In the genomic region with DNA sequence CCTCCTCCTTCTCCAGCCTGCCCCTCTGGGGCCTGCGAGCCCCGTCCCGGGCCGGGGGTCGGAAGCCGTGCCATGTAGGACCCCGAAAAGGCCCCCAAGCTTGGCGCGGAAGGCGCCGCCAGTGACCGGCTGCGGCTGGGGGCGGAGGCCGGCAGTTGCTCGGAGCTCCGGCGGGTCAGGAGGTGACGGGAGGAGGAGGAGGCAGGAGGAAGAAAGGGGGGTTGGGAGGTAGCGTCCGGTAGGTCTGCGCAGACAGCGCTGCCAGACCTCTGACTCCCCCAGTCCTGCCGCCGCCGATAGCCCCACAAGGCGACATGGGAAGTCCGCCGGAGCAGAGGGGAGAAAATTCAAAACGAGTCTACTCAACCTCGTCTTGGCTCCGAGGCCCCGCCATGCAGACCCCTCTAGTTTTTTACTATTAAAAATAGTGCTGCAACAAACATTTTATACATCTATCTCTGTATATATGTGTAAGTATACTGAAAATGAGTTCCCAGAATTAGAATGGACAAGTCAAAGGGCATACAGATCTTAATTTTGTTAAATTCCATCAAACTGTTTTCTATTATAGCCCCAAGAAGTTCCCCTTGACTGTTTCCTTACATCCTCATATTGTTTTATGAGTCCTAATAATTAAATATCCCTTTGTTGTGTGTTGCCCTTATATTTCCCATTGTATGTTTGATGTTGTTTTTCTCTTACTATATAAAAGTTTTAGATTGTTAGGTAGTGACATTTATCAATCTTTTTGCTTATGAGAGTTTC, we compare ENCODE assay signal across 7 cellular contexts. TPM values are rescaled to one million over a fixed set of nuclear protein-coding genes. Genes with fewer than 3 reads are reported as not detected.
A peak's percentile ranks its signal among the peaks of the same experiment; 100 is the strongest.
DNase-seq lines count a peak whose midpoint lies in the region; ATAC-seq and TF ChIP-seq lines count a peak whose summit lies in the region.
"Not testable (repeated sequence)": the region's sequence is repeated elsewhere in the genome, so short reads cannot be mapped to it uniquely, and the experiment has no call there.

No MANE protein-coding gene starts in this region.

- H3K79me2 ChIP-seq in PC-9 (ENCODE audit: low read depth), result not testable (repeated sequence)

- peak overlapping the region; percentile 100; the same call in 1 of the 2 replicates for H3K4me2 ChIP-seq in PC-9

- peaks cover 17% of the 10 kb centered on the region for H3K4me1 ChIP-seq in PC-9 (replicated peaks; ENCODE audit: insufficient read depth)
- H3K4me1 ChIP-seq in rectal smooth muscle tissue (ENCODE audit: control insufficient read depth, insufficient read depth, low read length), result not testable (repeated sequence)

- peak; percentile 35 for ATAC-seq in GM18517 (IDR thresholded peaks at IDR 0.05; ENCODE audit: unreplicated experiment)
- ATAC-seq in HG02798 (IDR thresholded peaks at IDR 0.05; ENCODE audit: poor library complexity, unreplicated experiment), result peak; percentile 34

- POLR2A ChIA-PET in PC-9 (lab: Charles Lee; ENCODE audit: unreplicated experiment), result not testable (repeated sequence)

- not testable (repeated sequence) for H4K20me1 ChIP-seq in PC-9 (ENCODE audit: insufficient read depth)

- H3K27ac ChIP-seq in PC-9; rectal smooth muscle tissue (ENCODE audit: low read depth, low read length): not testable (repeated sequence)
- H3K27ac ChIP-seq in dorsolateral prefrontal cortex, result peak overlapping the region in 5 of 59 donors; percentile 15 to 44 (median 27)

- not testable (repeated sequence) for H3K4me3 ChIP-seq in PC-9
- H3K4me3 ChIP-seq in dorsolateral prefrontal cortex (peak overlapping the region in 58 of 59 donors; percentile 19 to 81 (median 57)), rectal smooth muscle tissue (ENCODE audit: low read length) (peak overlapping the region; percentile 52)

- not testable (repeated sequence) for H3K9me2 ChIP-seq in PC-9 (ENCODE audit: insufficient read depth)

- H2AFZ ChIP-seq in PC-9, result not testable (repeated sequence)

- not testable (repeated sequence) for H3K36me3 ChIP-seq in PC-9 (ENCODE audit: low read depth); rectal smooth muscle tissue (ENCODE audit: control insufficient read depth, insufficient read depth, low read length)

- CTCF ChIA-PET in PC-9 (lab: Charles Lee), result interaction anchor here (2.2 kb wide), 1 partner anchor 38 kb away, joined by 9 read pairs; no protein-coding TSS in a partner anchor

- intact Hi-C loops in PC-9 (cut with micrococcal nuclease; ENCODE audit: unreplicated experiment), result loop anchor here (10.0 kb wide), 1 partner anchor 378 kb away; no protein-coding TSS in a partner anchor
- intact Hi-C loops in dorsolateral prefrontal cortex (cut with DNase I), result not testable (repeated sequence)

- not testable (repeated sequence) for H3K9me3 ChIP-seq in PC-9 (ENCODE audit: insufficient read depth, low read depth)

- not testable (repeated sequence) for BruUV-seq in PC-9 (replicated peaks; lab: Mats Ljungman, UMichigan)

- peak in 1 of 2 experiments; percentile 26 for DNase-seq in PC-9
- DNase-seq in activated T-cell treated with anti-CD3 and anti-CD28 coated beads for 48 hours (ENCODE audit: low read depth), result peak; percentile 18
- DNase-seq in dorsolateral prefrontal cortex, result peak in 4 of 10 donors; percentile 18 to 56 (median 32)
- peak; percentile 60 for DNase-seq in islet precursor cell

- TF ChIP-seq CTCF in PC-9 (conservative IDR thresholded peaks at IDR 0.05); dorsolateral prefrontal cortex (IDR thresholded peaks at IDR 0.05 in 54 of 56, conservative IDR thresholded peaks at IDR 0.05 in 2 of 56; ENCODE audit: low read depth in 1 of 56, partially characterized antibody in 56 of 56): not testable (repeated sequence)

- not testable (repeated sequence) for H3F3A ChIP-seq in PC-9 (ENCODE audit: insufficient read depth, low read depth)

- not testable (repeated sequence) for H3K9ac ChIP-seq in rectal smooth muscle tissue (ENCODE audit: low read length)

- H3K27me3 ChIP-seq in PC-9 (ENCODE audit: insufficient read depth, low read depth); dorsolateral prefrontal cortex; rectal smooth muscle tissue (ENCODE audit: control insufficient read depth, insufficient read depth, low read length): not testable (repeated sequence)

RNA-seq across cellular contexts. Expression of a gene that starts 1.4 kb away (rescaled TPM):
- total RNA-seq in PC-9 (2021), result 0.33 and 0.98 TPM in 2 replicates
- 1 to 10 TPM; 2.3 to 9.4 (median 5.3) TPM for total RNA-seq in dorsolateral prefrontal cortex

RNA-seq across cellular contexts. Expression of a gene that starts 24.6 kb away (rescaled TPM):
- total RNA-seq in PC-9 (2021), result 57.0 and 75.9 TPM in 2 replicates
- 100 to 1,000 TPM in 114 of 120 experiments, 10 to 100 TPM in 6; 77.3 to 258 (median 186) TPM for total RNA-seq in dorsolateral prefrontal cortex
